2 cellular contexts compared by ENCODE assay signal in the genomic region with DNA sequence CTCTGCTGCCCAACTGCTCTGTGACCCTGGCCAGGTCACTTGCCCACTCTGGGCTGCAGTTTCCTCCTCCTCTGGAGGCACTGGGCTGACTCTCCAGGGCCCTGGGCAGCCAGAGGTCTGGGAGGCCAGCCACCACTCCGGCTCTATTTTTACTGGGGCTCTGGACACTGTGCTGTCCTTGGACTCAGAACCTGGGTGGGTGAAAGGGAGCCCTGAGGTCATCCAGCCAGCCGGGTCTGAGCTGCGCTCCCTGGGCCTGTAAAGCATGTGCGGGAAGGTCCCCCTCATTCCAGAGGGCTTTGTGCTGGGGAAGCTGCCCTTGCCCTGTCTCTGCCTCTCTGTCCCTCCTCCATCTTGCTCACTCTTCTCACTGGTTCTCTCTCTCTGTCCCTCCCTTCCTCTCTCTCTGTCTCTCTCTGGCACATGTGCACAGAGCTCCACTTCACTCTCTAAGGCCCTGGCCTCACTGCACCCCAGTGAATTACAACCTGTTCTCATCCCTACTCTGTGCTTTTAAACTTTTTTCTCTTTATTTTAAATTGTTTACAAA.
TF ChIP-seq lines count a peak whose summit lies in the region.

No MANE protein-coding gene starts in this region.

TF ChIP-seq in IMR-90, 13 proteins besides CTCF, POLR2A, EP300 and RAD21:
- TF ChIP-seq NFE2L2 (IDR thresholded peaks at IDR 0.05; ENCODE audit: low read depth, low read length) (no peak), FOS (IDR thresholded peaks at IDR 0.05; ENCODE audit: low read depth, low read length) (no peak), MAZ (IDR thresholded peaks at IDR 0.05; ENCODE audit: borderline replicate concordance, low read depth, low read length) (no peak), RFX5 (IDR thresholded peaks at IDR 0.05; ENCODE audit: low read depth, low read length) (no peak), CHD1 (IDR thresholded peaks at IDR 0.05; ENCODE audit: low read depth, low read length) (no peak)

TF ChIP-seq in HEK293T, 16 proteins besides CTCF, POLR2A, EP300 and RAD21:
- TF ChIP-seq SUZ12 (IDR thresholded peaks at IDR 0.05) (no peak), FOXA1 (IDR thresholded peaks at IDR 0.05) (no peak), SP1 (IDR thresholded peaks at IDR 0.05) (no peak), NFRKB (IDR thresholded peaks at IDR 0.05) (no peak), ELF4 (IDR thresholded peaks at IDR 0.05) (no peak), FOXK2 (IDR thresholded peaks at IDR 0.05) (no peak), ARNT (IDR thresholded peaks at IDR 0.05) (no peak), HDGF (IDR thresholded peaks at IDR 0.05; ENCODE audit: borderline replicate concordance) (no peak), LEF1 (IDR thresholded peaks at IDR 0.05; ENCODE audit: borderline replicate concordance) (no peak), L3MBTL2 (conservative IDR thresholded peaks at IDR 0.05) (no peak), BHLHE40 (IDR thresholded peaks at IDR 0.05; ENCODE audit: borderline replicate concordance) (no peak), ZNF384 (IDR thresholded peaks at IDR 0.05) (no peak), TARDBP (IDR thresholded peaks at IDR 0.05) (no peak), FOXM1 (IDR thresholded peaks at IDR 0.05; ENCODE audit: borderline replicate concordance) (no peak), CTBP1 (IDR thresholded peaks at IDR 0.05; ENCODE audit: borderline replicate concordance) (no peak)
- TF ChIP-seq, protein P1, sequence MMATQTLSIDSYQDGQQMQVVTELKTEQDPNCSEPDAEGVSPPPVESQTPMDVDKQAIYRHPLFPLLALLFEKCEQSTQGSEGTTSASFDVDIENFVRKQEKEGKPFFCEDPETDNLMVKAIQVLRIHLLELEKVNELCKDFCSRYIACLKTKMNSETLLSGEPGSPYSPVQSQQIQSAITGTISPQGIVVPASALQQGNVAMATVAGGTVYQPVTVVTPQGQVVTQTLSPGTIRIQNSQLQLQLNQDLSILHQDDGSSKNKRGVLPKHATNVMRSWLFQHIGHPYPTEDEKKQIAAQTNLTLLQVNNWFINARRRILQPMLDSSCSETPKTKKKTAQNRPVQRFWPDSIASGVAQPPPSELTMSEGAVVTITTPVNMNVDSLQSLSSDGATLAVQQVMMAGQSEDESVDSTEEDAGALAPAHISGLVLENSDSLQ (IDR thresholded peaks at IDR 0.05): no peak
